ENCODE assay signal across 1 cellular context in genomic region chr12:11623382-11623781, GRCh38.
TF ChIP-seq lines count a peak whose summit lies in the region.

No MANE protein-coding gene starts in this region.

TF ChIP-seq in K562, 482 proteins besides CTCF, POLR2A, EP300 and RAD21 (continued from another document):
- TF ChIP-seq, protein P1, sequence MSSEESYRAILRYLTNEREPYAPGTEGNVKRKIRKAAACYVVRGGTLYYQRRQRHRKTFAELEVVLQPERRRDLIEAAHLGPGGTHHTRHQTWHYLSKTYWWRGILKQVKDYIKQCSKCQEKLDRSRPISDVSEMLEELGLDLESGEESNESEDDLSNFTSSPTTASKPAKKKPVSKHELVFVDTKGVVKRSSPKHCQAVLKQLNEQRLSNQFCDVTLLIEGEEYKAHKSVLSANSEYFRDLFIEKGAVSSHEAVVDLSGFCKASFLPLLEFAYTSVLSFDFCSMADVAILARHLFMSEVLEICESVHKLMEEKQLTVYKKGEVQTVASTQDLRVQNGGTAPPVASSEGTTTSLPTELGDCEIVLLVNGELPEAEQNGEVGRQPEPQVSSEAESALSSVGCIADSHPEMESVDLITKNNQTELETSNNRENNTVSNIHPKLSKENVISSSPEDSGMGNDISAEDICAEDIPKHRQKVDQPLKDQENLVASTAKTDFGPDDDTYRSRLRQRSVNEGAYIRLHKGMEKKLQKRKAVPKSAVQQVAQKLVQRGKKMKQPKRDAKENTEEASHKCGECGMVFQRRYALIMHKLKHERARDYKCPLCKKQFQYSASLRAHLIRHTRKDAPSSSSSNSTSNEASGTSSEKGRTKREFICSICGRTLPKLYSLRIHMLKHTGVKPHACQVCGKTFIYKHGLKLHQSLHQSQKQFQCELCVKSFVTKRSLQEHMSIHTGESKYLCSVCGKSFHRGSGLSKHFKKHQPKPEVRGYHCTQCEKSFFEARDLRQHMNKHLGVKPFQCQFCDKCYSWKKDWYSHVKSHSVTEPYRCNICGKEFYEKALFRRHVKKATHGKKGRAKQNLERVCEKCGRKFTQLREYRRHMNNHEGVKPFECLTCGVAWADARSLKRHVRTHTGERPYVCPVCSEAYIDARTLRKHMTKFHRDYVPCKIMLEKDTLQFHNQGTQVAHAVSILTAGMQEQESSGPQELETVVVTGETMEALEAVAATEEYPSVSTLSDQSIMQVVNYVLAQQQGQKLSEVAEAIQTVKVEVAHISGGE (CRISPR knock-in tag; IDR thresholded peaks at IDR 0.05) = no peak
- peak; percentile 46; the same call in 1 of the 2 replicates for TF ChIP-seq MAFG (tag; conservative IDR thresholded peaks at IDR 0.05)
- TF ChIP-seq RBM14 (IDR thresholded peaks at IDR 0.05; ENCODE audit: borderline replicate concordance, insufficient read depth, low read depth, low read length) = no peak
- peak; percentile 66; the same call in 1 of the 2 replicates for TF ChIP-seq C11orf30 (IDR thresholded peaks at IDR 0.05; ENCODE audit: low read depth)
- no peak for TF ChIP-seq SRSF9 (IDR thresholded peaks at IDR 0.05; ENCODE audit: borderline replicate concordance, low read depth, low read length)
- no peak for TF ChIP-seq SETDB1 (IDR thresholded peaks at IDR 0.05; ENCODE audit: low read length)
- TF ChIP-seq ZNF263 (CRISPR knock-in tag; IDR thresholded peaks at IDR 0.05; ENCODE audit: borderline replicate concordance) = no peak
- TF ChIP-seq CHD2 (IDR thresholded peaks at IDR 0.05; ENCODE audit: low read depth, low read length) = no peak
- TF ChIP-seq, protein P2, sequence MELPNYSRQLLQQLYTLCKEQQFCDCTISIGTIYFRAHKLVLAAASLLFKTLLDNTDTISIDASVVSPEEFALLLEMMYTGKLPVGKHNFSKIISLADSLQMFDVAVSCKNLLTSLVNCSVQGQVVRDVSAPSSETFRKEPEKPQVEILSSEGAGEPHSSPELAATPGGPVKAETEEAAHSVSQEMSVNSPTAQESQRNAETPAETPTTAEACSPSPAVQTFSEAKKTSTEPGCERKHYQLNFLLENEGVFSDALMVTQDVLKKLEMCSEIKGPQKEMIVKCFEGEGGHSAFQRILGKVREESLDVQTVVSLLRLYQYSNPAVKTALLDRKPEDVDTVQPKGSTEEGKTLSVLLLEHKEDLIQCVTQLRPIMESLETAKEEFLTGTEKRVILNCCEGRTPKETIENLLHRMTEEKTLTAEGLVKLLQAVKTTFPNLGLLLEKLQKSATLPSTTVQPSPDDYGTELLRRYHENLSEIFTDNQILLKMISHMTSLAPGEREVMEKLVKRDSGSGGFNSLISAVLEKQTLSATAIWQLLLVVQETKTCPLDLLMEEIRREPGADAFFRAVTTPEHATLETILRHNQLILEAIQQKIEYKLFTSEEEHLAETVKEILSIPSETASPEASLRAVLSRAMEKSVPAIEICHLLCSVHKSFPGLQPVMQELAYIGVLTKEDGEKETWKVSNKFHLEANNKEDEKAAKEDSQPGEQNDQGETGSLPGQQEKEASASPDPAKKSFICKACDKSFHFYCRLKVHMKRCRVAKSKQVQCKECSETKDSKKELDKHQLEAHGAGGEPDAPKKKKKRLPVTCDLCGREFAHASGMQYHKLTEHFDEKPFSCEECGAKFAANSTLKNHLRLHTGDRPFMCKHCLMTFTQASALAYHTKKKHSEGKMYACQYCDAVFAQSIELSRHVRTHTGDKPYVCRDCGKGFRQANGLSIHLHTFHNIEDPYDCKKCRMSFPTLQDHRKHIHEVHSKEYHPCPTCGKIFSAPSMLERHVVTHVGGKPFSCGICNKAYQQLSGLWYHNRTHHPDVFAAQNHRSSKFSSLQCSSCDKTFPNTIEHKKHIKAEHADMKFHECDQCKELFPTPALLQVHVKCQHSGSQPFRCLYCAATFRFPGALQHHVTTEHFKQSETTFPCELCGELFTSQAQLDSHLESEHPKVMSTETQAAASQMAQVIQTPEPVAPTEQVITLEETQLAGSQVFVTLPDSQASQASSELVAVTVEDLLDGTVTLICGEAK (IDR thresholded peaks at IDR 0.05) = no peak
- TF ChIP-seq, protein P2 (CRISPR knock-in tag; IDR thresholded peaks at IDR 0.05) = no peak
- peak; percentile 24; the same call in 1 of the 2 replicates for TF ChIP-seq ZNF316 (IDR thresholded peaks at IDR 0.05)
- TF ChIP-seq YY1 (IDR thresholded peaks at IDR 0.05; ENCODE audit: borderline replicate concordance in 1 of 3, control insufficient read depth in 1 of 3, extremely low read depth in 1 of 3, insufficient read depth in 3 of 3, insufficient read length in 1 of 3, insufficient replicate concordance in 2 of 3, low read depth in 1 of 3, low read length in 2 of 3) = no peak
- TF ChIP-seq NFE2 (IDR thresholded peaks at IDR 0.05; ENCODE audit: low read depth) = peak; percentile 81
- TF ChIP-seq TAL1 (IDR thresholded peaks at IDR 0.05) = no peak
- no peak for TF ChIP-seq HLTF (IDR thresholded peaks at IDR 0.05)
- TF ChIP-seq SMARCA4 (IDR thresholded peaks at IDR 0.05) = peak; percentile 40; the same call in 1 of the 2 replicates
